Comparison of ENCODE assay signal across 9 cellular contexts in genomic region chr17:58960068-58960467, GRCh38.
DNase-seq lines count a peak whose midpoint lies in the region; ATAC-seq and TF ChIP-seq lines count a peak whose summit lies in the region.
"Had no signal": no experiment of that assay in that cellular context is flagged by ENCODE, and none has a peak within 500 bp of the region (broad histone marks: within the 10 kb centered on the region; RNA-seq: fewer than 3 reads in every experiment).

No MANE protein-coding gene starts in this region.

- POLR2A ChIA-PET in HEK293T (lab: Yijun Ruan, JAX) (no interaction called here), RWPE1 (lab: Yijun Ruan, JAX; ENCODE audit: low non-redundant PET) (no interaction called here)

- peak; percentile 22; the same call in 1 of the 2 replicates for TF ChIP-seq CTCF in AG10803 (conservative IDR thresholded peaks at IDR 0.05; ENCODE audit: low read length)
- no peak for TF ChIP-seq CTCF in RWPE1 (conservative IDR thresholded peaks at IDR 0.05; ENCODE audit: low read depth)

- CTCF ChIA-PET in HEK293T (lab: Yijun Ruan, JAX) (no interaction called here), RWPE1 (lab: Yijun Ruan, JAX) (interaction anchor here (0.6 to 0.7 kb wide), 2 partner anchors 19 to 31 kb away, joined by 3 read pairs; no protein-coding TSS in a partner anchor)

- H3K4me3 ChIP-seq in AG10803 (ENCODE audit: low read length), result no peak overlapping the region

- DNase-seq in AG10803 (ENCODE audit: low read depth) (peak; percentile 51), HEK293T (ENCODE audit: extremely low spot score) (peak; percentile 19), RWPE1 (ENCODE audit: low spot score) (peak; percentile 53), iPS DF 19.7 (ENCODE audit: low read depth, low spot score) (peak; percentile 2), superior temporal gyrus (ENCODE audit: extremely low spot score) (no peak), C1 segment of cervical spinal cord (lab: John Stamatoyannopoulos, UW) (no peak)
- no peak for DNase-seq in activated CD4-positive, alpha-beta T cell treated with anti-CD3 and anti-CD28 coated beads, Interleukin-2, amount 50 U/mL, for 48 hours
- DNase-seq: activated naive CD8-positive, alpha-beta T cell treated with anti-CD3 and anti-CD28 coated beads, Interleukin-2, amount 10 ng/mL, durations not matched to agents 7 days and 5 days had no signal

- no peak for ATAC-seq in HG03520 (IDR thresholded peaks at IDR 0.05; ENCODE audit: unreplicated experiment)

- H3K27ac ChIP-seq in RWPE1, result no peak overlapping the region

TF ChIP-seq in HEK293T, 16 proteins besides CTCF, POLR2A, EP300 and RAD21:
- TF ChIP-seq TARDBP (IDR thresholded peaks at IDR 0.05), result no peak
- no peak for TF ChIP-seq FOXK2 (IDR thresholded peaks at IDR 0.05)
- no peak for TF ChIP-seq FOXA1 (IDR thresholded peaks at IDR 0.05)
- TF ChIP-seq CTBP1 (IDR thresholded peaks at IDR 0.05; ENCODE audit: borderline replicate concordance), result no peak
- no peak for TF ChIP-seq SUZ12 (IDR thresholded peaks at IDR 0.05)
- no peak for TF ChIP-seq SP1 (IDR thresholded peaks at IDR 0.05)

Comparison
In these comparisons a context has a peak if more than half of its experiments do, and no peak if none do; other contexts are left out.
1. DNase-seq: peak in AG10803 (single experiment), HEK293T (single experiment), RWPE1 (single experiment) and iPS DF 19.7 (single experiment); none in superior temporal gyrus (single experiment), activated CD4-positive, alpha-beta T cell treated with anti-CD3 and anti-CD28 coated beads, Interleukin-2, amount 50 U/mL, for 48 hours (0 of 2) and C1 segment of cervical spinal cord (0 of 14).